ENCODE assay signal across 8 cellular contexts in genomic region chr20:25053207-25054132, GRCh38. TPM values are rescaled to one million over a fixed set of nuclear protein-coding genes. Genes with fewer than 3 reads are reported as not detected.
DNase-seq lines count a peak whose midpoint lies in the region; ATAC-seq lines count a peak whose summit lies in the region.

No MANE protein-coding gene starts in this region.

- peak overlapping the region; percentile 71 for H3K27ac ChIP-seq in angular gyrus (ENCODE audit: low read depth, low read length)

- H3K4me3 Mint-ChIP-seq in immature natural killer cell: peak overlapping the region; percentile 31 to 56 (median 50)
- no peak overlapping the region for H3K4me3 Mint-ChIP-seq in activated CD4-positive, alpha-beta T cell treated with anti-CD3 and anti-CD28 coated beads, Interleukin-2, amount 10 ng/mL, durations not matched to agents 24 days and 14 days

- no peak for ATAC-seq in GM21526 (IDR thresholded peaks at IDR 0.05; ENCODE audit: low FRiP score, unreplicated experiment)

- DNase-seq in HCEC 1CT: peak; percentile 35
- no peak for DNase-seq in immature natural killer cell
- DNase-seq in superior temporal gyrus (ENCODE audit: extremely low spot score): peak; percentile 67
- DNase-seq in activated naive CD4-positive, alpha-beta T cell treated with Interleukin-2 at 50 U/mL for 16 hours: no peak
- DNase-seq in SHP77 (lab: John Stamatoyannopoulos, UW): no peak
- DNase-seq in activated CD4-positive, alpha-beta T cell treated with anti-CD3 and anti-CD28 coated beads, Interleukin-2, amount 10 ng/mL, durations not matched to agents 24 days and 14 days: no peak

- H3K36me3 Mint-ChIP-seq in immature natural killer cell: peaks cover 0 to 4% (median 0%) of the 10 kb centered on the region in 3 donors
- H3K36me3 Mint-ChIP-seq in activated CD4-positive, alpha-beta T cell treated with anti-CD3 and anti-CD28 coated beads, Interleukin-2, amount 10 ng/mL, durations not matched to agents 24 days and 14 days (ENCODE audit: low read depth): peaks cover 10% of the 10 kb centered on the region

- peak overlapping the region; percentile 76 to 97 (median 95) for H3K27ac Mint-ChIP-seq in immature natural killer cell
- H3K27ac Mint-ChIP-seq in activated CD4-positive, alpha-beta T cell treated with anti-CD3 and anti-CD28 coated beads, Interleukin-2, amount 10 ng/mL, durations not matched to agents 24 days and 14 days: no peak overlapping the region

- no peaks in the 10 kb centered on the region for H3K9me3 Mint-ChIP-seq in immature natural killer cell
- H3K9me3 Mint-ChIP-seq in activated CD4-positive, alpha-beta T cell treated with anti-CD3 and anti-CD28 coated beads, Interleukin-2, amount 10 ng/mL, durations not matched to agents 24 days and 14 days: no peaks in the 10 kb centered on the region

- peaks cover 76 to 84% of the 10 kb centered on the region in 2 donors for H3K4me1 Mint-ChIP-seq in immature natural killer cell
- H3K4me1 Mint-ChIP-seq in activated CD4-positive, alpha-beta T cell treated with anti-CD3 and anti-CD28 coated beads, Interleukin-2, amount 10 ng/mL, durations not matched to agents 24 days and 14 days: peaks cover 35% of the 10 kb centered on the region

- intact Hi-C loops in activated CD4-positive, alpha-beta T cell treated with anti-CD3 and anti-CD28 coated beads, Interleukin-2, amount 10 ng/mL, durations not matched to agents 24 days and 14 days (cut with micrococcal nuclease): no loop called here

- peaks cover 3 to 18% (median 5%) of the 10 kb centered on the region in 3 donors for H3K27me3 Mint-ChIP-seq in immature natural killer cell (ENCODE audit: low read depth in 3 of 3)
- peaks cover 14% of the 10 kb centered on the region for H3K27me3 Mint-ChIP-seq in activated CD4-positive, alpha-beta T cell treated with anti-CD3 and anti-CD28 coated beads, Interleukin-2, amount 10 ng/mL, durations not matched to agents 24 days and 14 days

RNA-seq across cellular contexts. Expression of gene ACSS1, which starts 4.5 kb away (rescaled TPM):
- polyA plus RNA-seq in immature natural killer cell: 10 to 100 TPM; 66.6 to 85.2 (median 83.7) TPM
- total RNA-seq in activated CD4-positive, alpha-beta T cell treated with anti-CD3 and anti-CD28 coated beads, Interleukin-2, amount 10 ng/mL, durations not matched to agents 24 days and 14 days: 13.0 and 13.5 TPM in 2 replicates

RNA-seq across cellular contexts. Expression of gene VSX1, which starts 28.5 kb away (rescaled TPM):
- polyA plus RNA-seq in immature natural killer cell: not detected
- total RNA-seq in activated CD4-positive, alpha-beta T cell treated with anti-CD3 and anti-CD28 coated beads, Interleukin-2, amount 10 ng/mL, durations not matched to agents 24 days and 14 days: not detected in 2 replicates

Comparison
In these comparisons a context has a peak if more than half of its experiments do, and no peak if none do; other contexts are left out.
1. DNase-seq: peak in HCEC 1CT (single experiment) and superior temporal gyrus (single experiment); none in immature natural killer cell (0 of 3), activated naive CD4-positive, alpha-beta T cell treated with Interleukin-2 at 50 U/mL for 16 hours (single experiment), SHP77 (0 of 2) and activated CD4-positive, alpha-beta T cell treated with anti-CD3 and anti-CD28 coated beads, Interleukin-2, amount 10 ng/mL, durations not matched to agents 24 days and 14 days (single experiment).